26 cellular contexts compared by ENCODE assay signal in genomic region chr6:41193171-41193734, GRCh38. TPM values are rescaled to one million over a fixed set of nuclear protein-coding genes. Genes with fewer than 3 reads are reported as not detected.
DNase-seq lines count a peak whose midpoint lies in the region; ATAC-seq, FAIRE-seq and TF ChIP-seq lines count a peak whose summit lies in the region.
"Had no signal": no experiment of that assay in that cellular context is flagged by ENCODE, and none has a peak within 500 bp of the region (broad histone marks: within the 10 kb centered on the region; RNA-seq: fewer than 3 reads in every experiment).

No MANE protein-coding gene starts in this region.

- H3K4me3 Mint-ChIP-seq in activated CD4-positive, alpha-beta T cell treated with anti-CD3 and anti-CD28 coated beads, Interleukin-2, amount 10 ng/mL, durations not matched to agents 7 days and 5 days, result no peak overlapping the region
- no peak overlapping the region for H3K4me3 Mint-ChIP-seq in CD8-positive, alpha-beta T cell
- H3K4me3 Mint-ChIP-seq in activated T-helper 17 cell treated with anti-CD3 and anti-CD28 coated beads, Interleukin-2, amount 50 U/mL, for 72 hours, result no peak overlapping the region
- no peak overlapping the region for H3K4me3 Mint-ChIP-seq in natural killer cell treated with Interleukin-12 subunit alpha and Interleukin-12 subunit beta and Interleukin-15 and Interleukin-18, amount 100 ng/mL, for 72 hours
- H3K4me3 Mint-ChIP-seq: brain had no signal

- CTCF ChIA-PET in activated CD4-positive, alpha-beta T cell treated with anti-CD3 and anti-CD28 coated beads, Interleukin-2, amount 10 ng/mL, durations not matched to agents 7 days and 5 days (lab: Charles Lee), result no interaction called here
- CTCF ChIA-PET in CD8-positive, alpha-beta T cell (lab: Charles Lee), result interaction anchor here (1.6 to 2.1 kb wide), 2 partner anchors 13 to 114 kb away, joined by 8 to 10 read pairs; no protein-coding TSS in a partner anchor

- H3K4me3 ChIP-seq in CD8-positive, alpha-beta T cell (ENCODE audit: low read depth, low read length), result no peak overlapping the region
- H3K4me3 ChIP-seq in prostate gland (no peak overlapping the region), testis (no peak overlapping the region)
- H3K4me3 ChIP-seq: skin epidermis had no signal

- 79% methylated on average over 5 of the region's 5 CpGs for WGBS in prostate gland
- 74 to 77% methylated on average over 5 of the region's 5 CpGs for WGBS in testis, 2 donors

- no peaks in the 10 kb centered on the region for H3K27me3 ChIP-seq in CD8-positive, alpha-beta T cell (ENCODE audit: insufficient read depth, low read length)
- H3K27me3 ChIP-seq in prostate gland (replicated peaks; ENCODE audit: insufficient read depth) (no peaks in the 10 kb centered on the region), testis (no peaks in the 10 kb centered on the region)

- H3K9me3 Mint-ChIP-seq in activated CD4-positive, alpha-beta T cell treated with anti-CD3 and anti-CD28 coated beads, Interleukin-2, amount 10 ng/mL, durations not matched to agents 7 days and 5 days, result peaks cover 16% of the 10 kb centered on the region
- peaks cover 11% of the 10 kb centered on the region for H3K9me3 Mint-ChIP-seq in CD8-positive, alpha-beta T cell
- H3K9me3 Mint-ChIP-seq in activated T-helper 17 cell treated with anti-CD3 and anti-CD28 coated beads, Interleukin-2, amount 50 U/mL, for 72 hours, result peaks cover 4% of the 10 kb centered on the region
- H3K9me3 Mint-ChIP-seq in natural killer cell treated with Interleukin-12 subunit alpha and Interleukin-12 subunit beta and Interleukin-15 and Interleukin-18, amount 100 ng/mL, for 72 hours, result no peaks in the 10 kb centered on the region

- no peaks in the 10 kb centered on the region for H3K36me3 ChIP-seq in CD8-positive, alpha-beta T cell (ENCODE audit: insufficient read depth, low read length)
- H3K36me3 ChIP-seq in prostate gland (no peaks in the 10 kb centered on the region), testis (ENCODE audit: low read depth, missing control alignments) (no peaks in the 10 kb centered on the region)
- H3K36me3 ChIP-seq: BE2C had no signal

- no peak for TF ChIP-seq POLR2A in prostate gland (IDR thresholded peaks at IDR 0.05)
- no peak for TF ChIP-seq POLR2A in testis (IDR thresholded peaks at IDR 0.05)

- no peak for DNase-seq in activated CD4-positive, alpha-beta T cell treated with anti-CD3 and anti-CD28 coated beads, Interleukin-2, amount 10 ng/mL, durations not matched to agents 7 days and 5 days
- DNase-seq in activated CD4-positive, alpha-beta T cell treated with anti-CD3 and anti-CD28 coated beads for 4 hours, result no peak
- DNase-seq in CD8-positive, alpha-beta T cell, result no peak
- no peak for DNase-seq in natural killer cell treated with Interleukin-12 subunit alpha and Interleukin-12 subunit beta and Interleukin-15 and Interleukin-18, amount 100 ng/mL, for 72 hours (ENCODE audit: low spot score)
- DNase-seq in prostate gland (ENCODE audit: low spot score) (no peak), testis (no peak), D721Med (ENCODE audit: insufficient read length, low spot score) (no peak)
- DNase-seq: activated CD4-positive, alpha-beta T cell treated with anti-CD3 and anti-CD28 coated beads for 1 hour; activated CD8-positive, alpha-beta memory T cell treated with anti-CD3 and anti-CD28 coated beads, Interleukin-2, amount 50 U/mL, for 4 hours; BE2C; effector CD4-positive, alpha-beta T cell; H7; kidney glomerular epithelial cell; MV-4-11; NCI-H1694; NCI-H748 treated with DMSO at 0.1 percent for 48 hours; nucleus accumbens had no signal

- H3K9me3 ChIP-seq in CD8-positive, alpha-beta T cell (ENCODE audit: low read length), result peaks cover 7% of the 10 kb centered on the region
- H3K9me3 ChIP-seq in prostate gland, result no peaks in the 10 kb centered on the region
- no peaks in the 10 kb centered on the region for H3K9me3 ChIP-seq in testis
- H3K9me3 ChIP-seq: BE2C had no signal

- H3K27ac Mint-ChIP-seq in activated CD4-positive, alpha-beta T cell treated with anti-CD3 and anti-CD28 coated beads, Interleukin-2, amount 10 ng/mL, durations not matched to agents 7 days and 5 days, result peak overlapping the region; percentile 16
- H3K27ac Mint-ChIP-seq in CD8-positive, alpha-beta T cell, result peak overlapping the region; percentile 55
- H3K27ac Mint-ChIP-seq in activated T-helper 17 cell treated with anti-CD3 and anti-CD28 coated beads, Interleukin-2, amount 50 U/mL, for 72 hours, result peak overlapping the region; percentile 50
- peak overlapping the region; percentile 49 to 86 for H3K27ac Mint-ChIP-seq in natural killer cell treated with Interleukin-12 subunit alpha and Interleukin-12 subunit beta and Interleukin-15 and Interleukin-18, amount 100 ng/mL, for 72 hours
- H3K27ac Mint-ChIP-seq: brain had no signal

- no peaks in the 10 kb centered on the region for H3K27me3 Mint-ChIP-seq in activated CD4-positive, alpha-beta T cell treated with anti-CD3 and anti-CD28 coated beads, Interleukin-2, amount 10 ng/mL, durations not matched to agents 7 days and 5 days
- H3K27me3 Mint-ChIP-seq in CD8-positive, alpha-beta T cell (ENCODE audit: low read depth), result no peaks in the 10 kb centered on the region
- H3K27me3 Mint-ChIP-seq in activated T-helper 17 cell treated with anti-CD3 and anti-CD28 coated beads, Interleukin-2, amount 50 U/mL, for 72 hours, result no peaks in the 10 kb centered on the region
- H3K27me3 Mint-ChIP-seq in natural killer cell treated with Interleukin-12 subunit alpha and Interleukin-12 subunit beta and Interleukin-15 and Interleukin-18, amount 100 ng/mL, for 72 hours, result no peaks in the 10 kb centered on the region

- no peak for FAIRE-seq in D721Med (lab: Jason Lieb, UNC)

- no peak for ATAC-seq in CD8-positive, alpha-beta T cell
- ATAC-seq in activated T-helper 17 cell treated with anti-CD3 and anti-CD28 coated beads, Interleukin-2, amount 50 U/mL, for 72 hours (replicated peaks), result no peak
- ATAC-seq in natural killer cell treated with Interleukin-12 subunit alpha and Interleukin-12 subunit beta and Interleukin-15 and Interleukin-18, amount 100 ng/mL, for 72 hours, result no peak
- ATAC-seq: SK-N-SH treated with all-trans-retinoic acid at 6 μM for 48 hours had no signal

- H3K4me1 Mint-ChIP-seq in activated CD4-positive, alpha-beta T cell treated with anti-CD3 and anti-CD28 coated beads, Interleukin-2, amount 10 ng/mL, durations not matched to agents 7 days and 5 days, result peaks cover 60% of the 10 kb centered on the region
- peaks cover 54% of the 10 kb centered on the region for H3K4me1 Mint-ChIP-seq in CD8-positive, alpha-beta T cell (ENCODE audit: low read depth)
- peaks cover 18% of the 10 kb centered on the region for H3K4me1 Mint-ChIP-seq in activated T-helper 17 cell treated with anti-CD3 and anti-CD28 coated beads, Interleukin-2, amount 50 U/mL, for 72 hours
- peaks cover 16 to 43% of the 10 kb centered on the region in 2 donors for H3K4me1 Mint-ChIP-seq in natural killer cell treated with Interleukin-12 subunit alpha and Interleukin-12 subunit beta and Interleukin-15 and Interleukin-18, amount 100 ng/mL, for 72 hours (ENCODE audit: low read depth in 2 of 2)

- H3K27ac ChIP-seq in CD8-positive, alpha-beta T cell (ENCODE audit: low read depth, low read length), result no peak overlapping the region
- H3K27ac ChIP-seq in prostate gland (no peak overlapping the region), testis (no peak overlapping the region)
- H3K27ac ChIP-seq: skin epidermis had no signal

- peaks cover 72% of the 10 kb centered on the region for H3K36me3 Mint-ChIP-seq in activated CD4-positive, alpha-beta T cell treated with anti-CD3 and anti-CD28 coated beads, Interleukin-2, amount 10 ng/mL, durations not matched to agents 7 days and 5 days (ENCODE audit: low read depth)
- H3K36me3 Mint-ChIP-seq in CD8-positive, alpha-beta T cell, result peaks cover 15% of the 10 kb centered on the region
- peaks cover 9% of the 10 kb centered on the region for H3K36me3 Mint-ChIP-seq in activated T-helper 17 cell treated with anti-CD3 and anti-CD28 coated beads, Interleukin-2, amount 50 U/mL, for 72 hours (ENCODE audit: low read depth)
- peaks cover 5% of the 10 kb centered on the region for H3K36me3 Mint-ChIP-seq in natural killer cell treated with Interleukin-12 subunit alpha and Interleukin-12 subunit beta and Interleukin-15 and Interleukin-18, amount 100 ng/mL, for 72 hours
- H3K36me3 Mint-ChIP-seq: brain had no signal

- POLR2A ChIA-PET in activated CD4-positive, alpha-beta T cell treated with anti-CD3 and anti-CD28 coated beads, Interleukin-2, amount 10 ng/mL, durations not matched to agents 7 days and 5 days (lab: Charles Lee), result no interaction called here
- POLR2A ChIA-PET in CD8-positive, alpha-beta T cell (lab: Charles Lee), result no interaction called here

- intact Hi-C loops in CD8-positive, alpha-beta T cell (cut with DNase I, micrococcal nuclease), result loop anchor here (5.0 to 10.0 kb wide), 2 partner anchors 52 to 124 kb away; no protein-coding TSS in a partner anchor
- intact Hi-C loops in prostate gland (cut with DNase I) (no loop called here), testis (cut with DNase I; ENCODE audit: low total_unique reads) (no loop called here)

- H3K4me1 ChIP-seq in CD8-positive, alpha-beta T cell (ENCODE audit: insufficient read depth, low read length), result peaks cover 24% of the 10 kb centered on the region
- no peaks in the 10 kb centered on the region for H3K4me1 ChIP-seq in prostate gland (replicated peaks)
- no peaks in the 10 kb centered on the region for H3K4me1 ChIP-seq in testis
- H3K4me1 ChIP-seq: BE2C had no signal

- no peak for TF ChIP-seq CTCF in CD8-positive, alpha-beta T cell (IDR thresholded peaks at IDR 0.05)
- TF ChIP-seq CTCF in prostate gland (IDR thresholded peaks at IDR 0.05), result no peak
- no peak for TF ChIP-seq CTCF in testis (IDR thresholded peaks at IDR 0.05)
- no peak for TF ChIP-seq CTCF in D721Med (IDR thresholded peaks at IDR 0.05; ENCODE audit: insufficient read depth, missing control alignments)

RNA-seq across cellular contexts. Expression of gene TREML2, which starts 7.7 kb away (rescaled TPM):
- 10 to 100 TPM; 22.9 to 25.8 TPM for total RNA-seq in activated CD4-positive, alpha-beta T cell treated with anti-CD3 and anti-CD28 coated beads, Interleukin-2, amount 10 ng/mL, durations not matched to agents 7 days and 5 days
- under 1 TPM; 0.36 to 0.46 TPM for total RNA-seq in CD8-positive, alpha-beta T cell
- 1 to 10 TPM; 3.3 to 6.2 TPM for total RNA-seq in activated T-helper 17 cell treated with anti-CD3 and anti-CD28 coated beads, Interleukin-2, amount 50 U/mL, for 72 hours
- 1 to 10 TPM; 1.5 to 8.1 TPM for total RNA-seq in natural killer cell treated with Interleukin-12 subunit alpha and Interleukin-12 subunit beta and Interleukin-15 and Interleukin-18, amount 100 ng/mL, for 72 hours
- total RNA-seq in prostate gland (under 1 TPM in 1 of 2 donors, not detected in 1; 0.17 TPM), testis (1 to 10 TPM; 1.1 to 1.8 TPM)
- polyA plus RNA-seq in testis (ENCODE audit: insufficient read depth, low read depth, low replicate concordance), result 5.8 TPM
- total RNA-seq: A673, chondrocyte, epithelial cell of proximal tubule, H7, lung microvascular endothelial cell had no signal

RNA-seq across cellular contexts. Expression of gene TREM2, which starts 30.3 kb away (rescaled TPM):
- total RNA-seq in activated CD4-positive, alpha-beta T cell treated with anti-CD3 and anti-CD28 coated beads, Interleukin-2, amount 10 ng/mL, durations not matched to agents 7 days and 5 days, result not detected
- not detected for total RNA-seq in CD8-positive, alpha-beta T cell
- total RNA-seq in activated T-helper 17 cell treated with anti-CD3 and anti-CD28 coated beads, Interleukin-2, amount 50 U/mL, for 72 hours, result not detected
- total RNA-seq in natural killer cell treated with Interleukin-12 subunit alpha and Interleukin-12 subunit beta and Interleukin-15 and Interleukin-18, amount 100 ng/mL, for 72 hours, result not detected
- total RNA-seq in prostate gland (1 to 10 TPM; 6.8 to 8.1 TPM), testis (1 to 10 TPM in 1 of 2 donors, under 1 TPM in 1; 0.63 to 2.2 TPM)
- 2.8 TPM for polyA plus RNA-seq in testis (ENCODE audit: insufficient read depth, low read depth, low replicate concordance)
- total RNA-seq: A673, chondrocyte, epithelial cell of proximal tubule, H7, lung microvascular endothelial cell had no signal

RNA-seq across cellular contexts. Expression of gene TREML4, which starts 34.9 kb away (rescaled TPM):
- total RNA-seq in activated CD4-positive, alpha-beta T cell treated with anti-CD3 and anti-CD28 coated beads, Interleukin-2, amount 10 ng/mL, durations not matched to agents 7 days and 5 days, result not detected
- not detected for total RNA-seq in CD8-positive, alpha-beta T cell
- not detected for total RNA-seq in activated T-helper 17 cell treated with anti-CD3 and anti-CD28 coated beads, Interleukin-2, amount 50 U/mL, for 72 hours
- total RNA-seq in natural killer cell treated with Interleukin-12 subunit alpha and Interleukin-12 subunit beta and Interleukin-15 and Interleukin-18, amount 100 ng/mL, for 72 hours, result not detected
- not detected for total RNA-seq in prostate gland
- total RNA-seq in testis, result not detected
- polyA plus RNA-seq in testis (ENCODE audit: insufficient read depth, low read depth, low replicate concordance), result not detected
- total RNA-seq: A673, chondrocyte, epithelial cell of proximal tubule, H7, lung microvascular endothelial cell, urinary bladder had no signal

RNA-seq across cellular contexts. Expression of gene TREML1, which starts 39.1 kb away (rescaled TPM):
- total RNA-seq in activated CD4-positive, alpha-beta T cell treated with anti-CD3 and anti-CD28 coated beads, Interleukin-2, amount 10 ng/mL, durations not matched to agents 7 days and 5 days, result not detected
- total RNA-seq in CD8-positive, alpha-beta T cell, result not detected
- total RNA-seq in activated T-helper 17 cell treated with anti-CD3 and anti-CD28 coated beads, Interleukin-2, amount 50 U/mL, for 72 hours, result not detected
- not detected for total RNA-seq in natural killer cell treated with Interleukin-12 subunit alpha and Interleukin-12 subunit beta and Interleukin-15 and Interleukin-18, amount 100 ng/mL, for 72 hours
- total RNA-seq in prostate gland, result not detected
- total RNA-seq in testis, result not detected
- not detected for polyA plus RNA-seq in testis (ENCODE audit: insufficient read depth, low read depth, low replicate concordance)
- total RNA-seq: A673, chondrocyte, epithelial cell of proximal tubule, H7, lung microvascular endothelial cell had no signal
- polyA plus RNA-seq: urinary bladder had no signal

Comparison
In these comparisons a context has a peak if more than half of its experiments do, and no peak if none do; other contexts are left out.
1. H3K27ac Mint-ChIP-seq: peak in every context shown above with its lines; median percentile 68 in natural killer cell treated with Interleukin-12 subunit alpha and Interleukin-12 subunit beta and Interleukin-15 and Interleukin-18, amount 100 ng/mL, for 72 hours; 55 in CD8-positive, alpha-beta T cell; 50 in activated T-helper 17 cell treated with anti-CD3 and anti-CD28 coated beads, Interleukin-2, amount 50 U/mL, for 72 hours; 16 in activated CD4-positive, alpha-beta T cell treated with anti-CD3 and anti-CD28 coated beads, Interleukin-2, amount 10 ng/mL, durations not matched to agents 7 days and 5 days.
2. intact Hi-C loops: an anchor here in CD8-positive, alpha-beta T cell (5.0 to 10.0 kb wide); none called in prostate gland and testis.